8 cellular contexts compared by ENCODE assay signal in the genomic region with DNA sequence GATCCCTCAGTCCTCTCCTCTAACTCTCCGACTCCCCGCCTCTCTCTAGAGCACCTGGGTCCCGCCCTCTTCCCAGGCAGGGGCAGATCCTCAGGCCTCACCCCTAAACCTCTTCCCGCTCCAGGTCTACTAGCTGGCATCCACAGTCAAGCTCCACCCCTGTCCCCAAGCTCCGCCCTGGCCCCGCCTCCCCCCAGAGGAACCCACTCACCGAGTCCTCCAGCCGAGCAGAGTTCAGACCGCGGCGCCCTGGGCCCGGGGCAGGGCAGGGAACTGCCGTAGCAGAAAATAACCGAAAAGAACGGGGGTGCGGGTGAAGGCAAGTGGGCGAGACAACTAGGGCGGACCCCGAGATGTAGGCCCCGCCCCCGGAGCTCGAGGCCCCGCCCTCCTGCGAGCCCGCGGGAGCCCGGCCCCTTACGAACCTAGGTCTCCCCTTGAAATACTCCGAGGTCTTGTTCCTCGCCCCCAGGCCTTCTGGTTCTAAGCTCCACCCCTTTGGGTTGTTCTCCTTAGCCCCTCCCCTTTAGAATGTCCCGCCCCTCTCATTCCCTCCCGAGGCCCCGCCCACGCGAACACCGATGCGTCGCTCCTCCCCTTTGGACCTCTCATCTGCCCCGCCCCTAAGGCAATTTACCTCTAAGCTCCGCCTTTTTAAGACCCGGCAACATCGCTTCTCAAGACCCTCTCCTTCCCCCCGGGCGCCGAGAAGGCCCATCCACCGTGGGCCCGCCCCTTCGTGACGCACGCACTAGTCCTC. TPM values are rescaled to one million over a fixed set of nuclear protein-coding genes. Genes with fewer than 3 reads are reported as not detected.
DNase-seq lines count a peak whose midpoint lies in the region; ATAC-seq and TF ChIP-seq lines count a peak whose summit lies in the region.

TSS of gene GGN (minus strand) at position 485 of the 760 bp plus-strand sequence. CDS start 773 bp downstream, outside the sequence.

- ATAC-seq in HG03442 (IDR thresholded peaks at IDR 0.05; ENCODE audit: unreplicated experiment): peak; percentile 51
- peak; percentile 59 for ATAC-seq in lung (ENCODE audit: insufficient read depth, low FRiP score)
- ATAC-seq in HG03469 (IDR thresholded peaks at IDR 0.05; ENCODE audit: unreplicated experiment): no peak

- H3K4me1 ChIP-seq in effector memory CD4-positive, alpha-beta T cell (ENCODE audit: control insufficient read depth, insufficient read depth, low read length, poor library complexity, severe bottlenecking): peaks cover 34% of the 10 kb centered on the region
- peaks cover 0 to 7% of the 10 kb centered on the region in 2 donors for H3K4me1 ChIP-seq in lung (ENCODE audit: control insufficient read depth in 2 of 2, insufficient read depth in 2 of 2, low read length in 2 of 2)

- 1 to 2% methylated on average over 46 to 50 of the region's 50 CpGs for WGBS in lung, 2 donors

- no peaks in the 10 kb centered on the region for H3K27me3 ChIP-seq in effector memory CD4-positive, alpha-beta T cell (replicated peaks; ENCODE audit: control insufficient read depth, insufficient read depth, low read length, poor library complexity, severe bottlenecking)
- H3K27me3 ChIP-seq in lung (ENCODE audit: control insufficient read depth, insufficient read depth): no peaks in the 10 kb centered on the region

- no peaks in the 10 kb centered on the region for H3K9me3 ChIP-seq in effector memory CD4-positive, alpha-beta T cell (ENCODE audit: control insufficient read depth, low read length)
- H3K9me3 ChIP-seq in lung (ENCODE audit: control insufficient read depth in 2 of 2, insufficient read depth in 1 of 2, low read length in 1 of 2): peaks cover 0 to 10% of the 10 kb centered on the region in 2 donors

- peaks cover 14% of the 10 kb centered on the region for H3K36me3 ChIP-seq in effector memory CD4-positive, alpha-beta T cell (ENCODE audit: control insufficient read depth, insufficient read depth, low read length)
- peaks cover 9 to 18% of the 10 kb centered on the region in 2 donors for H3K36me3 ChIP-seq in lung (ENCODE audit: control insufficient read depth in 2 of 2, insufficient read depth in 2 of 2, low read length in 2 of 2)

- TF ChIP-seq CTCF in lung (IDR thresholded peaks at IDR 0.05; ENCODE audit: control extremely low read depth, extremely low read depth): no peak

- H3K27ac ChIP-seq in effector memory CD4-positive, alpha-beta T cell (ENCODE audit: insufficient read depth, low read length, poor library complexity, severe bottlenecking): peak within 1 kb of the TSS; percentile 14
- peak within 1 kb of the TSS; percentile 18 to 47 for H3K27ac ChIP-seq in lung (ENCODE audit: low read depth in 1 of 2, low read length in 1 of 2)

- peak within 1 kb of the TSS; percentile 51 for H3K4me3 ChIP-seq in effector memory CD4-positive, alpha-beta T cell (ENCODE audit: insufficient read depth, low read depth, low read length, poor library complexity, severe bottlenecking)
- H3K4me3 ChIP-seq in lung: peak within 1 kb of the TSS; percentile 32

- DNase-seq in Daoy (ENCODE audit: low read depth) (peak; percentile 92), NCI-H82 treated with DMSO at 0.1 percent for 48 hours (lab: John Stamatoyannopoulos, UW; ENCODE audit: unreplicated experiment) (peak; percentile 83), lung (ENCODE audit: low spot score) (peak; percentile 89)
- peak; percentile 88 for DNase-seq in activated CD8-positive, alpha-beta memory T cell treated with anti-CD3 and anti-CD28 coated beads for 24 hours
- DNase-seq in effector memory CD4-positive, alpha-beta T cell: peak; percentile 75 to 82 (median 79)
- DNase-seq in stimulated activated CD4-positive, alpha-beta T cell treated with anti-CD3 and anti-CD28 coated beads, Interleukin-4, amount 100 ng/mL, for 48 hours (ENCODE audit: low read depth in 2 of 2): peak; percentile 81 to 89

RNA-seq across cellular contexts. Expression of gene GGN, which starts in this region (rescaled TPM):
- total RNA-seq in Daoy (2014; rRNA removed; shearing (Covaris generic)): not detected in 2 replicates
- total RNA-seq in lung: under 1 TPM; 0.17 to 0.61 TPM
- under 1 TPM; 0.33 to 0.44 TPM for polyA plus RNA-seq in lung

Comparison
In these comparisons a context has a peak if more than half of its experiments do, and no peak if none do; other contexts are left out.
1. Peak in DNase-seq in Daoy; RNA of the gene not detected or under 1 TPM.
2. Peak in DNase-seq, ATAC-seq, H3K4me3 ChIP-seq and H3K27ac ChIP-seq in lung; RNA of the gene not detected or under 1 TPM.